ENCODE assay signal across 5 cellular contexts in genomic region chr16:59320657-59321056, GRCh38.
"Had no signal": no experiment of that assay in that cellular context is flagged by ENCODE, and none has a peak within 500 bp of the region (broad histone marks: within the 10 kb centered on the region; RNA-seq: fewer than 3 reads in every experiment).

No MANE protein-coding gene starts in this region.

- H3K4me3 ChIP-seq: GM23248, HAP-1 had no signal

- H3K36me3 ChIP-seq: HAP-1 had no signal

- H3K27ac ChIP-seq: GM23248, HL-60 had no signal

- H3K4me1 ChIP-seq: HAP-1 had no signal

- DNase-seq: GM23248, HFFc6, KBM-7 had no signal

- H3K9me3 ChIP-seq: HAP-1 had no signal
